ENCODE assay signal across 8 cellular contexts in genomic region chr11:1574256-1575242, GRCh38. TPM values are rescaled to one million over a fixed set of nuclear protein-coding genes. Genes with fewer than 3 reads are reported as not detected.
DNase-seq lines count a peak whose midpoint lies in the region; ATAC-seq and TF ChIP-seq lines count a peak whose summit lies in the region.

No MANE protein-coding gene starts in this region.

- in situ Hi-C loops in ACHN (cut with HindIII; ENCODE audit: low pct_ligation_motif_present, low pct_unique_long_range_greater_than_20kb, low sequenced_read_pairs) (no loop called here), GM13976 (cut with MboI; ENCODE audit: low sequenced_read_pairs, unreplicated experiment) (no loop called here)

- no peaks in the 10 kb centered on the region for H3K36me3 ChIP-seq in lower lobe of right lung

- peak; percentile 67 to 75 for ATAC-seq in lower lobe of right lung
- ATAC-seq in GM21360 (IDR thresholded peaks at IDR 0.05; ENCODE audit: unreplicated experiment), result no peak

- H3K27me3 ChIP-seq in lower lobe of right lung (ENCODE audit: low read depth), result peaks cover 7% of the 10 kb centered on the region

- DNase-seq in ACHN (peak; percentile 43), GM13976 (ENCODE audit: low spot score) (peak; percentile 82), NCI-H146 (lab: John Stamatoyannopoulos, UW) (peak; percentile 80), lower lobe of right lung (no peak)
- peak; percentile 56 to 64 for DNase-seq in activated CD4-positive, alpha-beta T cell treated with anti-CD3 and anti-CD28 coated beads, Interleukin-2, amount 50 U/mL, for 48 hours
- peak; percentile 52 for DNase-seq in effector CD4-positive, alpha-beta T cell
- DNase-seq in stimulated activated naive CD4-positive, alpha-beta T cell (lab: John Stamatoyannopoulos, UW), result peak; percentile 34 to 74 (median 52)

- peak overlapping the region; percentile 58 for H3K4me3 ChIP-seq in lower lobe of right lung

- H3K9me3 ChIP-seq in lower lobe of right lung, result no peaks in the 10 kb centered on the region

- H3K4me1 ChIP-seq in lower lobe of right lung, result peaks cover 32% of the 10 kb centered on the region

- intact Hi-C loops in lower lobe of right lung (cut with DNase I), result no loop called here

- peak overlapping the region; percentile 80 for H3K27ac ChIP-seq in lower lobe of right lung

- TF ChIP-seq CTCF in GM13976 (IDR thresholded peaks at IDR 0.05; ENCODE audit: borderline replicate concordance, control extremely low read depth, extremely low read depth, insufficient read depth, missing control alignments) (peak; percentile 97), lower lobe of right lung (IDR thresholded peaks at IDR 0.05) (peak; percentile 77)

RNA-seq across cellular contexts. Expression of gene DUSP8, which starts 2.5 kb away (rescaled TPM):
- total RNA-seq in lower lobe of right lung, result 8.9 TPM

RNA-seq across cellular contexts. Expression of gene KRTAP5-1, which starts 10.5 kb away (rescaled TPM):
- total RNA-seq in lower lobe of right lung, result not detected

RNA-seq across cellular contexts. Expression of gene KRTAP5-2, which starts 23.5 kb away (rescaled TPM):
- not detected for total RNA-seq in lower lobe of right lung

RNA-seq across cellular contexts. Expression of gene KRTAP5-3, which starts 33.7 kb away (rescaled TPM):
- total RNA-seq in lower lobe of right lung, result not detected

RNA-seq across cellular contexts. Expression of gene KRTAP5-4, which starts 47.4 kb away (rescaled TPM):
- not detected for total RNA-seq in lower lobe of right lung
